ENCODE assay signal across 25 cellular contexts in genomic region chr16:70466812-70467090, GRCh38.
"Had no signal": no experiment of that assay in that cellular context is flagged by ENCODE, and none has a peak within 500 bp of the region (broad histone marks: within the 10 kb centered on the region; RNA-seq: fewer than 3 reads in every experiment).

No MANE protein-coding gene starts in this region.

- H3K27ac ChIP-seq: brain microvascular endothelial cell, cardiac muscle cell had no signal

- H3K4me1 Mint-ChIP-seq: activated B cell treated with CpG ODN at 0.5 μM for 24 hours; activated CD4-positive, alpha-beta T cell treated with anti-CD3 and anti-CD28 coated beads, Interleukin-2, amount 10 ng/mL, durations not matched to agents 24 days and 14 days; activated naive CD4-positive, alpha-beta T cell treated with anti-CD3 and anti-CD28 coated beads, Interleukin-2, amount 10 ng/mL, durations not matched to agents 7 days and 5 days; activated naive CD8-positive, alpha-beta T cell treated with anti-CD3 and anti-CD28 coated beads for 36 hours had no signal

- H3K36me3 Mint-ChIP-seq: activated CD8-positive, alpha-beta memory T cell treated with anti-CD3 and anti-CD28 coated beads, Interleukin-2, amount 10 ng/mL, durations not matched to agents 7 days and 5 days; activated naive CD8-positive, alpha-beta T cell treated with anti-CD3 and anti-CD28 coated beads for 36 hours had no signal

- H3K4me3 ChIP-seq: cardiac muscle cell had no signal

- H3K4me3 Mint-ChIP-seq: activated B cell treated with CpG ODN at 0.5 μM for 24 hours; activated CD4-positive, alpha-beta T cell treated with anti-CD3 and anti-CD28 coated beads, Interleukin-2, amount 10 ng/mL, durations not matched to agents 24 days and 14 days; activated CD8-positive, alpha-beta memory T cell treated with anti-CD3 and anti-CD28 coated beads, Interleukin-2, amount 10 ng/mL, durations not matched to agents 7 days and 5 days; activated naive CD4-positive, alpha-beta T cell treated with anti-CD3 and anti-CD28 coated beads, Interleukin-2, amount 10 ng/mL, durations not matched to agents 7 days and 5 days; activated naive CD8-positive, alpha-beta T cell treated with anti-CD3 and anti-CD28 coated beads for 36 hours; activated T-cell treated with anti-CD3 and anti-CD28 coated beads, Interleukin-2, amount 50 U/mL, for 4 hours; T-cell had no signal

- ATAC-seq: activated CD8-positive, alpha-beta memory T cell treated with anti-CD3 and anti-CD28 coated beads, Interleukin-2, amount 10 ng/mL, durations not matched to agents 7 days and 5 days; activated T-cell treated with anti-CD3 and anti-CD28 coated beads, Interleukin-2, amount 50 U/mL, for 4 hours; PC-3; T-cell had no signal

- H3K27ac Mint-ChIP-seq: activated B cell treated with CpG ODN at 0.5 μM for 24 hours; activated CD4-positive, alpha-beta T cell treated with anti-CD3 and anti-CD28 coated beads, Interleukin-2, amount 10 ng/mL, durations not matched to agents 24 days and 14 days; activated CD8-positive, alpha-beta memory T cell treated with anti-CD3 and anti-CD28 coated beads, Interleukin-2, amount 10 ng/mL, durations not matched to agents 7 days and 5 days; activated naive CD4-positive, alpha-beta T cell treated with anti-CD3 and anti-CD28 coated beads, Interleukin-2, amount 10 ng/mL, durations not matched to agents 7 days and 5 days; activated naive CD8-positive, alpha-beta T cell treated with anti-CD3 and anti-CD28 coated beads for 36 hours; activated T-helper 2 cell treated with anti-CD3 and anti-CD28 coated beads, Interferon-gamma antibody, Interleukin-2, Interleukin-4, amounts not matched to agents 10 μg/mL and 5 μg/mL and 100 μg/mL, durations not matched to agents 14 hours and 24 hours and 36 hours; T-cell had no signal

- H3K9me3 Mint-ChIP-seq: activated B cell treated with CpG ODN at 0.5 μM for 24 hours; activated CD4-positive, alpha-beta T cell treated with anti-CD3 and anti-CD28 coated beads, Interleukin-2, amount 10 ng/mL, durations not matched to agents 24 days and 14 days; activated naive CD4-positive, alpha-beta T cell treated with anti-CD3 and anti-CD28 coated beads, Interleukin-2, amount 10 ng/mL, durations not matched to agents 7 days and 5 days; activated naive CD8-positive, alpha-beta T cell treated with anti-CD3 and anti-CD28 coated beads for 36 hours; activated T-cell treated with anti-CD3 and anti-CD28 coated beads, Interleukin-2, amount 50 U/mL, for 4 hours; activated T-helper 2 cell treated with anti-CD3 and anti-CD28 coated beads, Interferon-gamma antibody, Interleukin-2, Interleukin-4, amounts not matched to agents 10 μg/mL and 5 μg/mL and 100 μg/mL, durations not matched to agents 14 hours and 24 hours and 36 hours; T-cell had no signal

- H3K27me3 Mint-ChIP-seq: activated B cell treated with CpG ODN at 0.5 μM for 24 hours; activated CD4-positive, alpha-beta T cell treated with anti-CD3 and anti-CD28 coated beads, Interleukin-2, amount 10 ng/mL, durations not matched to agents 24 days and 14 days; activated CD8-positive, alpha-beta memory T cell treated with anti-CD3 and anti-CD28 coated beads, Interleukin-2, amount 10 ng/mL, durations not matched to agents 7 days and 5 days; activated naive CD4-positive, alpha-beta T cell treated with anti-CD3 and anti-CD28 coated beads, Interleukin-2, amount 10 ng/mL, durations not matched to agents 7 days and 5 days; activated naive CD8-positive, alpha-beta T cell treated with anti-CD3 and anti-CD28 coated beads for 36 hours; T-cell had no signal

- FAIRE-seq: RCC 7860, TTC549 had no signal

- DNase-seq: activated B cell treated with CpG ODN at 0.5 μM for 24 hours; activated CD4-positive, alpha-beta T cell treated with anti-CD3 and anti-CD28 coated beads for 1 hour; activated CD4-positive, alpha-beta T cell treated with anti-CD3 and anti-CD28 coated beads, Interleukin-2, amount 10 ng/mL, durations not matched to agents 24 days and 14 days; activated CD4-positive, alpha-beta T cell treated with anti-CD3 and anti-CD28 coated beads, Interleukin-2, amount 50 U/mL, for 48 hours; activated CD8-positive, alpha-beta memory T cell treated with anti-CD3 and anti-CD28 coated beads, Interleukin-2, amount 10 ng/mL, durations not matched to agents 7 days and 5 days; activated gamma-delta T cell treated with Interleukin-2 at 50 U/mL for 16 hours; activated naive CD4-positive, alpha-beta T cell treated with anti-CD3 and anti-CD28 coated beads, Interleukin-2, amount 10 ng/mL, durations not matched to agents 7 days and 5 days; activated naive CD8-positive, alpha-beta T cell treated with anti-CD3 and anti-CD28 coated beads for 36 hours; activated T-cell treated with anti-CD3 and anti-CD28 coated beads, Interleukin-2, amount 50 U/mL, for 4 hours; brain microvascular endothelial cell; Kasumi-1; NCI-H1105 treated with DMSO at 0.1 percent for 48 hours; NCI-H1436 treated with DMSO at 0.1 percent for 48 hours; NCI-H187; NCI-H2081; NCI-H524; PC-3; SHP77 treated with DMSO at 0.1 percent for 48 hours; T-cell; T-helper 2 cell; T1000 had no signal

- H3K27me3 ChIP-seq: brain microvascular endothelial cell, cardiac muscle cell had no signal
